ENCODE assay signal across 10 cellular contexts in genomic region chr1:162631546-162632233, GRCh38. TPM values are rescaled to one million over a fixed set of nuclear protein-coding genes. Genes with fewer than 3 reads are reported as not detected.
DNase-seq lines count a peak whose midpoint lies in the region; ATAC-seq, FAIRE-seq and TF ChIP-seq lines count a peak whose summit lies in the region.
"Had no signal": no experiment of that assay in that cellular context is flagged by ENCODE, and none has a peak within 500 bp of the region (broad histone marks: within the 10 kb centered on the region; RNA-seq: fewer than 3 reads in every experiment).

No MANE protein-coding gene starts in this region.

- TF ChIP-seq RAD21 in H1 (IDR thresholded peaks at IDR 0.05 in 1 of 2, conservative IDR thresholded peaks at IDR 0.05 in 1 of 2; ENCODE audit: low read depth in 2 of 2, low read length in 2 of 2), result no peak

- peaks cover 0 to 3% (median 0%) of the 10 kb centered on the region in 4 experiments; a peak in 1 of 7 replicates for H3K4me1 ChIP-seq in H1 (replicated peaks in 1 of 4; ENCODE audit: control insufficient read depth in 3 of 4, insufficient read depth in 4 of 4, low read length in 3 of 4)
- no peaks in the 10 kb centered on the region for H3K4me1 ChIP-seq in mucosa of rectum (ENCODE audit: control insufficient read depth in 2 of 2, insufficient read depth in 2 of 2, low read length in 2 of 2)
- H3K4me1 ChIP-seq in aorta (ENCODE audit: control insufficient read depth in 1 of 2, insufficient read depth in 2 of 2, low read length in 2 of 2), result peaks cover 12 to 17% of the 10 kb centered on the region in 2 donors
- no peaks in the 10 kb centered on the region for H3K4me1 ChIP-seq in foreskin keratinocyte

- no peaks in the 10 kb centered on the region for H3K9me3 Mint-ChIP-seq in activated CD8-positive, alpha-beta memory T cell treated with anti-CD3 and anti-CD28 coated beads, Interleukin-2, amount 10 ng/mL, durations not matched to agents 7 days and 5 days (ENCODE audit: low read depth)
- H3K9me3 Mint-ChIP-seq: central memory CD8-positive, alpha-beta T cell had no signal

- no peak overlapping the region for H3K14ac ChIP-seq in H1 (ENCODE audit: insufficient read length)

- ATAC-seq in aorta (ENCODE audit: low FRiP score) (peak; percentile 90), foreskin keratinocyte (no peak)
- ATAC-seq in activated CD8-positive, alpha-beta memory T cell treated with anti-CD3 and anti-CD28 coated beads, Interleukin-2, amount 10 ng/mL, durations not matched to agents 7 days and 5 days, result no peak

- no peak overlapping the region for H2BK15ac ChIP-seq in H1 (ENCODE audit: low read length)

- peak overlapping the region; percentile 30; the same call in 1 of the 2 replicates for H2AFZ ChIP-seq in H1 (ENCODE audit: low read length)

- WGBS in H1 (ENCODE audit: extremely low coverage in 1 of 2, insufficient coverage in 1 of 2, insufficient read length in 1 of 2, insufficient replicate concordance in 2 of 2, low coverage in 1 of 2, low lambda C conversion rate in 2 of 2, missing lambda C conversion rate in 1 of 2), 2 experiments, result 77% methylated on average over 11 of the region's 11 CpGs; no CpG with 5 or more reads in 1 of the 2 experiments
- 5 to 7% methylated on average over 11 of the region's 11 CpGs for WGBS in aorta, 2 donors

- no peak overlapping the region for H3K4ac ChIP-seq in H1 (replicated peaks; ENCODE audit: insufficient read length, low read depth, low read length)

- no peak overlapping the region for H3K4me3 Mint-ChIP-seq in activated CD8-positive, alpha-beta memory T cell treated with anti-CD3 and anti-CD28 coated beads, Interleukin-2, amount 10 ng/mL, durations not matched to agents 7 days and 5 days
- H3K4me3 Mint-ChIP-seq: central memory CD8-positive, alpha-beta T cell had no signal

- no peaks in the 10 kb centered on the region for H4K20me1 ChIP-seq in H1 (replicated peaks in 1 of 2; ENCODE audit: control insufficient read depth in 1 of 2, insufficient read depth in 2 of 2, low read length in 2 of 2)

- no peaks in the 10 kb centered on the region for H3K79me2 ChIP-seq in H1 (ENCODE audit: control insufficient read depth in 1 of 2, insufficient read depth in 2 of 2, low read length in 2 of 2)

- H3K36me3 Mint-ChIP-seq in activated CD8-positive, alpha-beta memory T cell treated with anti-CD3 and anti-CD28 coated beads, Interleukin-2, amount 10 ng/mL, durations not matched to agents 7 days and 5 days, result no peaks in the 10 kb centered on the region

- CTCF ChIA-PET in H1 (lab: Charles Lee; ENCODE audit: partially characterized antibody), result interaction anchor here (0.7 to 6.3 kb wide), 12 partner anchors 13 to 280 kb away, joined by 3 to 47 read pairs (median 3); no protein-coding TSS in a partner anchor
- CTCF ChIA-PET in activated CD8-positive, alpha-beta memory T cell treated with anti-CD3 and anti-CD28 coated beads, Interleukin-2, amount 10 ng/mL, durations not matched to agents 7 days and 5 days (lab: Charles Lee), result interaction anchor here (1.7 kb wide), 1 partner anchor 18 kb away, joined by 5 read pairs; no protein-coding TSS in a partner anchor

- H4K91ac ChIP-seq in H1 (replicated peaks; ENCODE audit: insufficient read length, low read length), result no peak overlapping the region

- no peaks in the 10 kb centered on the region for H3K23me2 ChIP-seq in H1 (ENCODE audit: low read depth, low read length)

- no peak overlapping the region for H3K27ac ChIP-seq in H1 (ENCODE audit: low read depth, low read length)
- H3K27ac ChIP-seq in mucosa of rectum (ENCODE audit: low read depth in 2 of 2, low read length in 2 of 2), result peak overlapping the region; percentile 64 to 76
- H3K27ac ChIP-seq in aorta (ENCODE audit: low read depth in 1 of 2, low read length in 2 of 2), result peak overlapping the region; percentile 53 to 95
- no peak overlapping the region for H3K27ac ChIP-seq in foreskin keratinocyte
- H3K27ac ChIP-seq: 22Rv1 had no signal

- no peak for TF ChIP-seq POLR2A in H1 (IDR thresholded peaks at IDR 0.05; ENCODE audit: control extremely low read depth in 1 of 2, low read depth in 2 of 2, low read length in 2 of 2)

- no peak overlapping the region for H2BK20ac ChIP-seq in H1 (ENCODE audit: low read length)

- POLR2A ChIA-PET in H1 (lab: Charles Lee; ENCODE audit: partially characterized antibody), result interaction anchor here (0.6 to 1.8 kb wide), 6 partner anchors 10 to 113 kb away, joined by 3 to 7 read pairs (median 4); no protein-coding TSS in a partner anchor

- no peak overlapping the region for H3K4me3 ChIP-seq in H1 (ENCODE audit: extremely low read depth in 1 of 4, insufficient read depth in 2 of 4, low read depth in 3 of 4, low read length in 4 of 4)
- peak overlapping the region; percentile 36 to 67 for H3K4me3 ChIP-seq in mucosa of rectum (ENCODE audit: low read length in 2 of 2)
- peak overlapping the region; percentile 66 to 99 for H3K4me3 ChIP-seq in aorta (ENCODE audit: low read length in 2 of 2)

- no peak overlapping the region for H2BK5ac ChIP-seq in H1 (ENCODE audit: low read depth, low read length)

- H3K36me3 ChIP-seq in H1 (ENCODE audit: control insufficient read depth in 2 of 4, insufficient read depth in 4 of 4, low read length in 3 of 4) (no peaks in the 10 kb centered on the region), mucosa of rectum (ENCODE audit: control insufficient read depth in 2 of 2, insufficient read depth in 2 of 2, low read length in 2 of 2) (no peaks in the 10 kb centered on the region), aorta (ENCODE audit: control insufficient read depth in 1 of 2, insufficient read depth in 2 of 2, low read length in 1 of 2) (no peaks in the 10 kb centered on the region)

- no peaks in the 10 kb centered on the region for H3K79me1 ChIP-seq in H1 (ENCODE audit: low read depth, low read length)

- no peak overlapping the region for H3K18ac ChIP-seq in H1 (ENCODE audit: extremely low read depth, low read length)

- FAIRE-seq in H1 (lab: Jason Lieb, UNC), result no peak

- H3K27me3 ChIP-seq in H1 (replicated peaks in 1 of 4; ENCODE audit: control insufficient read depth in 3 of 4, extremely low read depth in 1 of 4, insufficient read depth in 3 of 4, low read length in 3 of 4) (no peaks in the 10 kb centered on the region), mucosa of rectum (ENCODE audit: control insufficient read depth in 2 of 2, insufficient read depth in 2 of 2, low read length in 2 of 2) (no peaks in the 10 kb centered on the region), aorta (ENCODE audit: control insufficient read depth in 1 of 2, insufficient read depth in 2 of 2, low read length in 1 of 2) (no peaks in the 10 kb centered on the region), foreskin keratinocyte (no peaks in the 10 kb centered on the region)

- H2AK5ac ChIP-seq in H1 (ENCODE audit: low read depth, low read length), result no peak overlapping the region

- TF ChIP-seq CTCF in H1 (IDR thresholded peaks at IDR 0.05; ENCODE audit: control extremely low read depth in 1 of 3, insufficient read depth in 1 of 3, low read depth in 1 of 3, low read length in 3 of 3) (no peak), foreskin keratinocyte (conservative IDR thresholded peaks at IDR 0.05) (no peak)

- H3K23ac ChIP-seq in H1 (ENCODE audit: insufficient read length), result no peak overlapping the region

- no peak overlapping the region; a peak in 1 of 4 replicates for H3K4me2 ChIP-seq in H1 (ENCODE audit: insufficient read depth in 1 of 2, low read depth in 2 of 2, low read length in 2 of 2)

- peaks cover 8% of the 10 kb centered on the region for H3K4me1 Mint-ChIP-seq in activated CD8-positive, alpha-beta memory T cell treated with anti-CD3 and anti-CD28 coated beads, Interleukin-2, amount 10 ng/mL, durations not matched to agents 7 days and 5 days
- H3K4me1 Mint-ChIP-seq: central memory CD8-positive, alpha-beta T cell had no signal

- H3K56ac ChIP-seq in H1 (replicated peaks; ENCODE audit: insufficient read length, low read depth, low read length), result no peak overlapping the region

- H4K5ac ChIP-seq in H1 (ENCODE audit: insufficient read length, low read depth, low read length), result no peak overlapping the region

- H3K9me3 ChIP-seq in H1 (ENCODE audit: insufficient read depth in 2 of 2, low read depth in 1 of 2, low read length in 1 of 2), result no peaks in the 10 kb centered on the region
- H3K9me3 ChIP-seq in mucosa of rectum (ENCODE audit: control insufficient read depth in 2 of 2, low read length in 2 of 2), result no peaks in the 10 kb centered on the region
- H3K9me3 ChIP-seq in aorta (ENCODE audit: control insufficient read depth, low read length), result no peaks in the 10 kb centered on the region

- peaks cover 6% of the 10 kb centered on the region for H3K27me3 Mint-ChIP-seq in activated CD8-positive, alpha-beta memory T cell treated with anti-CD3 and anti-CD28 coated beads, Interleukin-2, amount 10 ng/mL, durations not matched to agents 7 days and 5 days

- no peak for TF ChIP-seq EP300 in H1 (IDR thresholded peaks at IDR 0.05; ENCODE audit: borderline replicate concordance in 1 of 2, low read depth in 2 of 2, low read length in 2 of 2)

- no peak overlapping the region for H2BK120ac ChIP-seq in H1 (replicated peaks; ENCODE audit: low read depth, low read length)

- no peak overlapping the region for H2BK12ac ChIP-seq in H1 (ENCODE audit: low read depth, low read length)

- intact Hi-C loops in aorta (cut with DNase I), result loop anchor here in 1 of 2 donors (5.0 kb wide), 2 partner anchors 41 to 101 kb away; no protein-coding TSS in a partner anchor

- H3K27ac Mint-ChIP-seq in activated CD8-positive, alpha-beta memory T cell treated with anti-CD3 and anti-CD28 coated beads, Interleukin-2, amount 10 ng/mL, durations not matched to agents 7 days and 5 days, result no peak overlapping the region

- no peak overlapping the region for H3K9ac ChIP-seq in H1 (replicated peaks in 1 of 4; ENCODE audit: extremely low read depth in 1 of 4, low read depth in 3 of 4, low read length in 3 of 4)
- H3K9ac ChIP-seq in mucosa of rectum (ENCODE audit: low read depth in 1 of 2, low read length in 2 of 2), result peak overlapping the region in 1 of 2 donors; percentile 29

- peak; percentile 29 for DNase-seq in NCI-H82 (lab: John Stamatoyannopoulos, UW)
- no peak for DNase-seq in NCI-H82 treated with DMSO at 0.1 percent for 48 hours (lab: John Stamatoyannopoulos, UW; ENCODE audit: unreplicated experiment)
- no peak for DNase-seq in H1 (ENCODE audit: low read depth in 1 of 2, low spot score in 2 of 2)
- peak in 1 of 2 donors; percentile 52 for DNase-seq in aorta
- no peak for DNase-seq in foreskin keratinocyte
- DNase-seq in activated CD8-positive, alpha-beta memory T cell treated with anti-CD3 and anti-CD28 coated beads, Interleukin-2, amount 10 ng/mL, durations not matched to agents 7 days and 5 days, result no peak
- no peak for DNase-seq in stimulated activated CD4-positive, alpha-beta T cell treated with anti-CD3 and anti-CD28 coated beads, Interleukin-2, amount 100 ng/mL, for 24 hours

- H4K8ac ChIP-seq in H1 (ENCODE audit: extremely low read depth, insufficient read depth, low read length), result no peak overlapping the region

RNA-seq across cellular contexts. Expression of gene DDR2, which starts 0.6 kb away (rescaled TPM):
- 1.7 and 2.1 TPM in 2 replicates for total RNA-seq in H1 (2021; fragmentation: NEBNext Ultra II Directional; extraction: Animal tissue kit (Norgen Biotek cat#: 25700))
- polyA plus RNA-seq in H1 (2011; rRNA removed), result 0.77 and 1.00 TPM in 2 replicates
- polyA plus RNA-seq in H1 (2011; cell fraction: cytosol; rRNA removed), result 1.00 TPM
- polyA plus RNA-seq in H1 (2011; cell fraction: nucleus; rRNA removed), result 3.8 TPM
- polyA plus RNA-seq in H1 (2012, experiment 1 of 2), result 0.52 to 1.1 TPM (median 0.92 TPM) in 4 replicates
- 0.13 TPM for polyA plus RNA-seq in H1 (2012, experiment 2 of 2)
- 0.71 TPM for polyA plus RNA-seq in H1 (2013, experiment 1 of 2)
- 0.92 TPM for polyA plus RNA-seq in H1 (2013, experiment 2 of 2)
- 6.2 and 8.6 TPM in 2 replicates for polyA minus RNA-seq in H1 (2011; rRNA and poly(A)+ RNA removed)
- 0.59 TPM for polyA minus RNA-seq in H1 (2011; cell fraction: cytosol; rRNA and poly(A)+ RNA removed)
- 3.4 TPM for polyA minus RNA-seq in H1 (2011; cell fraction: nucleus; rRNA and poly(A)+ RNA removed)
- 100 to 1,000 TPM; 124 to 146 TPM for total RNA-seq in aorta
- polyA plus RNA-seq in aorta, result 10 to 100 TPM; 24.8 to 28.5 TPM
- 0.18 and 0.41 TPM in 2 replicates for total RNA-seq in foreskin keratinocyte
- polyA plus RNA-seq in foreskin keratinocyte, result 0.03 and 0.06 TPM in 2 replicates
- total RNA-seq in activated CD8-positive, alpha-beta memory T cell treated with anti-CD3 and anti-CD28 coated beads, Interleukin-2, amount 10 ng/mL, durations not matched to agents 7 days and 5 days, result under 1 TPM; 0.16 to 0.18 TPM

Comparison
In these comparisons a context has a peak if more than half of its experiments do, and no peak if none do; other contexts are left out.
1. H3K27ac ChIP-seq: peak in mucosa of rectum (2 of 2) and aorta (2 of 2); none in H1 (single experiment) and foreskin keratinocyte (single experiment).
2. H3K4me3 ChIP-seq: peak in mucosa of rectum (2 of 2) and aorta (2 of 2); none in H1 (0 of 4).
3. RNA of gene DDR2, which starts 0.6 kb away (total RNA-seq): 124 to 146 TPM in aorta; 1.7 to 2.1 TPM in H1, 0.18 to 0.41 TPM in foreskin keratinocyte and 0.16 to 0.18 TPM in activated CD8-positive, alpha-beta memory T cell treated with anti-CD3 and anti-CD28 coated beads, Interleukin-2, amount 10 ng/mL, durations not matched to agents 7 days and 5 days; every median in the first group is over 10 times any median in the second.